In the genomic region with DNA sequence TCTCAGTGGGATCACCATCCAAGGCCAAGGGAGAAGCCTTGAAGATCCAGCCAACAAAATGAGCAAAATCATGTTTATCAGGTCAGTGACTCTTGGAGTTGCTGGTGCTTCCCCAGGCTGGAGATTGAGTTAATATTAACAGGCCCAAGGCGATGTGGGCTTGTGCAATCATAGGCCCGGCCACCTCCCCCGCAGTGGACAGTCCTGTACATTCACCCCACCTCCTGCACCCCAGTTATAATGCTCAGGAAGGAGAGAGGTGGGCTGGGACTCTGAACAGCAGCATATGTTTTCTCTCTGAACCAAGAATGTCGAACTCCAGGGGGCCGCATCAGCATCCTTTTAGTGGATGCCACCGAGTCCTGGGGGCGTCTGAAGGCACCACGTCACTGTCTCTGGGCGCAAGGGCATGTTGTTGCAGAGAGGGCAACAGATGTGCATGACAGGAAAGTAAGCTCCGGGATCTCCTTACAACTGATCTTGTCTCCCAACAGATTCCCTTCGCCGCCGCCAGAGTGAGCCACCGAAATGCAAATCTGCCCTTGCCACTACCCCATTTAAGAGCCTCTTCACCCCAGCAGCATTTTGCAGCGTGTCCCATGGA, we compare ENCODE assay signal across 1 cellular context.
A peak's percentile ranks its signal among the peaks of the same experiment; 100 is the strongest.
TF ChIP-seq lines count a peak whose summit lies in the region.

No MANE protein-coding gene starts in this region.

TF ChIP-seq in HepG2, 621 proteins besides CTCF, POLR2A, EP300 and RAD21 (continued from another document and continues in another):
- TF ChIP-seq STAT6 (CRISPR knock-in tag; IDR thresholded peaks at IDR 0.05; ENCODE audit: borderline replicate concordance) (no peak), ZNF781 (CRISPR knock-in tag; IDR thresholded peaks at IDR 0.05; ENCODE audit: borderline replicate concordance, not compliant biosample characterization) (peak; percentile 76), CBX1 (IDR thresholded peaks at IDR 0.05; ENCODE audit: low read depth) (no peak), RFXANK (CRISPR knock-in tag; IDR thresholded peaks at IDR 0.05) (peak; percentile 34; the same call in 1 of the 2 replicates), ZNF44 (CRISPR knock-in tag; IDR thresholded peaks at IDR 0.05) (no peak), POLR2G (IDR thresholded peaks at IDR 0.05; ENCODE audit: low read depth, low read length) (peak; percentile 31; the same call in 1 of the 2 replicates), ZNF589 (CRISPR knock-in tag; conservative IDR thresholded peaks at IDR 0.05) (0 out of 2 replicates have a peak, but pooled peaks have one; percentile 20), ZNF296 (CRISPR knock-in tag; conservative IDR thresholded peaks at IDR 0.05) (peak; percentile 94; the same call in 1 of the 2 replicates), MLLT10 (CRISPR knock-in tag; IDR thresholded peaks at IDR 0.05) (no peak), MXD3 (CRISPR knock-in tag; IDR thresholded peaks at IDR 0.05) (no peak), ZNF281 (CRISPR knock-in tag; IDR thresholded peaks at IDR 0.05; ENCODE audit: borderline replicate concordance) (peak; percentile 45; the same call in 1 of the 2 replicates), CREBL2 (CRISPR knock-in tag; IDR thresholded peaks at IDR 0.05; ENCODE audit: borderline replicate concordance) (no peak), HBP1 (CRISPR knock-in tag; IDR thresholded peaks at IDR 0.05; ENCODE audit: low read depth) (peak; percentile 73; the same call in 1 of the 2 replicates), SCMH1 (CRISPR knock-in tag; IDR thresholded peaks at IDR 0.05; ENCODE audit: borderline replicate concordance) (no peak), ZNF354B (CRISPR knock-in tag; IDR thresholded peaks at IDR 0.05) (no peak), CCDC6 (CRISPR knock-in tag; IDR thresholded peaks at IDR 0.05) (0 out of 2 replicates have a peak, but pooled peaks have one; percentile 61), FOXO1 (CRISPR knock-in tag; IDR thresholded peaks at IDR 0.05) (peak; percentile 58; the same call in 1 of the 2 replicates), ZNF557 (CRISPR knock-in tag; IDR thresholded peaks at IDR 0.05) (0 out of 2 replicates have a peak, but pooled peaks have one; percentile 14), CBX5 (CRISPR knock-in tag; IDR thresholded peaks at IDR 0.05; ENCODE audit: borderline replicate concordance) (peak; percentile 41; the same call in 1 of the 2 replicates), ELF1 (CRISPR knock-in tag; IDR thresholded peaks at IDR 0.05) (no peak), DPF2 (CRISPR knock-in tag; IDR thresholded peaks at IDR 0.05; ENCODE audit: borderline replicate concordance, low read depth) (peak; percentile 45; the same call in 1 of the 2 replicates), NR2F1 (CRISPR knock-in tag; IDR thresholded peaks at IDR 0.05) (peak in 1 of 2 experiments; percentile 23; a peak in 1 of 4 replicates), ARID5B (CRISPR knock-in tag; IDR thresholded peaks at IDR 0.05) (peak; percentile 87; the same call in 1 of the 2 replicates), ZNF670 (CRISPR knock-in tag; IDR thresholded peaks at IDR 0.05; ENCODE audit: borderline replicate concordance) (0 out of 2 replicates have a peak, but pooled peaks have one; percentile 21), HOXA5 (CRISPR knock-in tag; IDR thresholded peaks at IDR 0.05) (no peak), ZNF547 (CRISPR knock-in tag; IDR thresholded peaks at IDR 0.05) (0 out of 2 replicates have a peak, but pooled peaks have one; percentile 38), ONECUT2 (CRISPR knock-in tag; IDR thresholded peaks at IDR 0.05) (no peak), HMG20A (CRISPR knock-in tag; IDR thresholded peaks at IDR 0.05; ENCODE audit: borderline replicate concordance) (no peak; the same call in 1 of the 2 replicates)
- TF ChIP-seq, protein P1, sequence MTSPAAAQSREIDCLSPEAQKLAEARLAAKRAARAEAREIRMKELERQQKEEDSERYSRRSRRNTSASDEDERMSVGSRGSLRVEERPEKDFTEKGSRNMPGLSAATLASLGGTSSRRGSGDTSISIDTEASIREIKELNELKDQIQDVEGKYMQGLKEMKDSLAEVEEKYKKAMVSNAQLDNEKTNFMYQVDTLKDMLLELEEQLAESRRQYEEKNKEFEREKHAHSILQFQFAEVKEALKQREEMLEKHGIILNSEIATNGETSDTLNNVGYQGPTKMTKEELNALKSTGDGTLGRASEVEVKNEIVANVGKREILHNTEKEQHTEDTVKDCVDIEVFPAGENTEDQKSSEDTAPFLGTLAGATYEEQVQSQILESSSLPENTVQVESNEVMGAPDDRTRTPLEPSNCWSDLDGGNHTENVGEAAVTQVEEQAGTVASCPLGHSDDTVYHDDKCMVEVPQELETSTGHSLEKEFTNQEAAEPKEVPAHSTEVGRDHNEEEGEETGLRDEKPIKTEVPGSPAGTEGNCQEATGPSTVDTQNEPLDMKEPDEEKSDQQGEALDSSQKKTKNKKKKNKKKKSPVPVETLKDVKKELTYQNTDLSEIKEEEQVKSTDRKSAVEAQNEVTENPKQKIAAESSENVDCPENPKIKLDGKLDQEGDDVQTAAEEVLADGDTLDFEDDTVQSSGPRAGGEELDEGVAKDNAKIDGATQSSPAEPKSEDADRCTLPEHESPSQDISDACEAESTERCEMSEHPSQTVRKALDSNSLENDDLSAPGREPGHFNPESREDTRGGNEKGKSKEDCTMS (CRISPR knock-in tag; conservative IDR thresholded peaks at IDR 0.05) = no peak
- TF ChIP-seq, protein P2, sequence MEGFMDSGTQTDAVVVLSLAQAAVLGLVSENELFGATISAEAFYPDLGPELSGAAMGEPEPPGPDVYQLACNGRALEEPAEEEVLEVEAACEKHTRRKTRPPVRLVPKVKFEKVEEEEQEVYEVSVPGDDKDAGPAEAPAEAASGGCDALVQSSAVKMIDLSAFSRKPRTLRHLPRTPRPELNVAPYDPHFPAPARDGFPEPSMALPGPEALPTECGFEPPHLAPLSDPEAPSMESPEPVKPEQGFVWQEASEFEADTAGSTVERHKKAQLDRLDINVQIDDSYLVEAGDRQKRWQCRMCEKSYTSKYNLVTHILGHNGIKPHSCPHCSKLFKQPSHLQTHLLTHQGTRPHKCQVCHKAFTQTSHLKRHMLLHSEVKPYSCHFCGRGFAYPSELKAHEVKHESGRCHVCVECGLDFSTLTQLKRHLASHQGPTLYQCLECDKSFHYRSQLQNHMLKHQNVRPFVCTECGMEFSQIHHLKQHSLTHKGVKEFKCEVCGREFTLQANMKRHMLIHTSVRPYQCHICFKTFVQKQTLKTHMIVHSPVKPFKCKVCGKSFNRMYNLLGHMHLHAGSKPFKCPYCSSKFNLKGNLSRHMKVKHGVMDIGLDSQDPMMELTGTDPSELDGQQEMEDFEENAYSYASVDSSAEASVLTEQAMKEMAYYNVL (CRISPR knock-in tag; IDR thresholded peaks at IDR 0.05; ENCODE audit: borderline replicate concordance) = peak; percentile 80; the same call in 1 of the 2 replicates
- TF ChIP-seq, protein P3, sequence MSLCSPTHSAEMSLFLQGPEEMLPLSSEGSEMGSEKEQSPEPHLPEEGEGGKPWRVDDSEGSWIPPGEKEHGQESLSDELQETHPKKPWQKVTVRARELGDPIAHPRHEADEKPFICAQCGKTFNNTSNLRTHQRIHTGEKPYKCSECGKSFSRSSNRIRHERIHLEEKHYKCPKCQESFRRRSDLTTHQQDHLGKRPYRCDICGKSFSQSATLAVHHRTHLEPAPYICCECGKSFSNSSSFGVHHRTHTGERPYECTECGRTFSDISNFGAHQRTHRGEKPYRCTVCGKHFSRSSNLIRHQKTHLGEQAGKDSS (CRISPR knock-in tag; IDR thresholded peaks at IDR 0.05; ENCODE audit: borderline replicate concordance, low read depth) = no peak
- TF ChIP-seq, protein P4, sequence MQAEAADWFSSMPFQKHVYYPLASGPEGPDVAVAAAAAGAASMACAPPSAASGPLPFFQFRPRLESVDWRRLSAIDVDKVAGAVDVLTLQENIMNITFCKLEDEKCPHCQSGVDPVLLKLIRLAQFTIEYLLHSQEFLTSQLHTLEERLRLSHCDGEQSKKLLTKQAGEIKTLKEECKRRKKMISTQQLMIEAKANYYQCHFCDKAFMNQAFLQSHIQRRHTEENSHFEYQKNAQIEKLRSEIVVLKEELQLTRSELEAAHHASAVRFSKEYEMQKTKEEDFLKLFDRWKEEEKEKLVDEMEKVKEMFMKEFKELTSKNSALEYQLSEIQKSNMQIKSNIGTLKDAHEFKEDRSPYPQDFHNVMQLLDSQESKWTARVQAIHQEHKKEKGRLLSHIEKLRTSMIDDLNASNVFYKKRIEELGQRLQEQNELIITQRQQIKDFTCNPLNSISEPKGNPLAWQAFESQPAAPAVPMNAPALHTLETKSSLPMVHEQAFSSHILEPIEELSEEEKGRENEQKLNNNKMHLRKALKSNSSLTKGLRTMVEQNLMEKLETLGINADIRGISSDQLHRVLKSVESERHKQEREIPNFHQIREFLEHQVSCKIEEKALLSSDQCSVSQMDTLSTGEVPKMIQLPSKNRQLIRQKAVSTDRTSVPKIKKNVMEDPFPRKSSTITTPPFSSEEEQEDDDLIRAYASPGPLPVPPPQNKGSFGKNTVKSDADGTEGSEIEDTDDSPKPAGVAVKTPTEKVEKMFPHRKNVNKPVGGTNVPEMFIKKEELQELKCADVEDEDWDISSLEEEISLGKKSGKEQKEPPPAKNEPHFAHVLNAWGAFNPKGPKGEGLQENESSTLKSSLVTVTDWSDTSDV (CRISPR knock-in tag; IDR thresholded peaks at IDR 0.05) = no peak
